In the genomic region with DNA sequence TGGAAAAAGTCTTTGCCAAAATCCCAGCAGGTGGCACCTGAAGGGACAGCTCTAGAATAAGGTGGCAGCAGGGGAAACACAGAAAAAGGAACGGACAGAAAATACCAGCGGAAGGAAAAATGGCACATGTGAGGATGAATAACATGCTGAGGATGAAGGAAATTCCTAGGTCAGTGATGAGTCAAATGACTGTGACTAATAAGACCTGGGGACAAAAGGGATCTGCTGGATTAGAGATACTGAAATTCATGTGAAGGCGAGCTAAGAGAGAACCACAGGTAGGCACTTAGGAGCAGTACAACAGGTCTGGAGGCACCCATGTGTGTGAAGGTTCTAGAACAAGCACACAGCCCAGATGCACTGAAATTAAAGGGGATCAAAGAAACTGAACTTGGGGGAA, we compare ENCODE assay signal across 1 cellular context.
TF ChIP-seq lines count a peak whose summit lies in the region.

No MANE protein-coding gene starts in this region.

TF ChIP-seq in HepG2, 621 proteins besides CTCF, POLR2A, EP300 and RAD21 (continued from another document):
- TF ChIP-seq, protein P1, sequence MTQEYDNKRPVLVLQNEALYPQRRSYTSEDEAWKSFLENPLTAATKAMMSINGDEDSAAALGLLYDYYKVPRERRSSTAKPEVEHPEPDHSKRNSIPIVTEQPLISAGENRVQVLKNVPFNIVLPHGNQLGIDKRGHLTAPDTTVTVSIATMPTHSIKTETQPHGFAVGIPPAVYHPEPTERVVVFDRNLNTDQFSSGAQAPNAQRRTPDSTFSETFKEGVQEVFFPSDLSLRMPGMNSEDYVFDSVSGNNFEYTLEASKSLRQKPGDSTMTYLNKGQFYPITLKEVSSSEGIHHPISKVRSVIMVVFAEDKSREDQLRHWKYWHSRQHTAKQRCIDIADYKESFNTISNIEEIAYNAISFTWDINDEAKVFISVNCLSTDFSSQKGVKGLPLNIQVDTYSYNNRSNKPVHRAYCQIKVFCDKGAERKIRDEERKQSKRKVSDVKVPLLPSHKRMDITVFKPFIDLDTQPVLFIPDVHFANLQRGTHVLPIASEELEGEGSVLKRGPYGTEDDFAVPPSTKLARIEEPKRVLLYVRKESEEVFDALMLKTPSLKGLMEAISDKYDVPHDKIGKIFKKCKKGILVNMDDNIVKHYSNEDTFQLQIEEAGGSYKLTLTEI (CRISPR knock-in tag; conservative IDR thresholded peaks at IDR 0.05), result no peak
- TF ChIP-seq, protein P2, sequence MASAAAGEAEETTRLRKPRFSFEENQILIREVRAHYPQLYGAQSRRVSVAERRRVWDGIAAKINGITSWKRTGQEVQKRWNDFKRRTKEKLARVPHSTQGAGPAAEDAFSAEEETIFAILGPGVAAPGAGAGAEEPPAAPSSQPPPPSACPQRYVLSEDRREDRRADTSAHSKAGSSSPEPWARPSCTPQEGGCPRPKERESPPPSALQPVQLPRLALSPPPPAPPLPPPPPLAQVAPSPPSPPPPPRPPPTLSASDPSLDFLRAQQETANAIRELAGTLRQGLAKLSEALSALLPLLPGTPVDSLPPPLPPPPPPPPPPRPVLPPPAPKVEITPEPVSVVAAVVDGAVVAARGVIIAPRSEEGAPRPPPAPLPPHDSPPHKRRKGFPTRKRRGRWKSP (CRISPR knock-in tag; IDR thresholded peaks at IDR 0.05), result no peak
- TF ChIP-seq MEIS1 (CRISPR knock-in tag; IDR thresholded peaks at IDR 0.05; ENCODE audit: borderline replicate concordance) (no peak), BRD4 (CRISPR knock-in tag; IDR thresholded peaks at IDR 0.05) (no peak), SAP130 (CRISPR knock-in tag; IDR thresholded peaks at IDR 0.05; ENCODE audit: low read depth) (no peak), ZNF264 (CRISPR knock-in tag; IDR thresholded peaks at IDR 0.05) (no peak), HMG20A (CRISPR knock-in tag; IDR thresholded peaks at IDR 0.05; ENCODE audit: borderline replicate concordance) (no peak)
